In the genomic region with DNA sequence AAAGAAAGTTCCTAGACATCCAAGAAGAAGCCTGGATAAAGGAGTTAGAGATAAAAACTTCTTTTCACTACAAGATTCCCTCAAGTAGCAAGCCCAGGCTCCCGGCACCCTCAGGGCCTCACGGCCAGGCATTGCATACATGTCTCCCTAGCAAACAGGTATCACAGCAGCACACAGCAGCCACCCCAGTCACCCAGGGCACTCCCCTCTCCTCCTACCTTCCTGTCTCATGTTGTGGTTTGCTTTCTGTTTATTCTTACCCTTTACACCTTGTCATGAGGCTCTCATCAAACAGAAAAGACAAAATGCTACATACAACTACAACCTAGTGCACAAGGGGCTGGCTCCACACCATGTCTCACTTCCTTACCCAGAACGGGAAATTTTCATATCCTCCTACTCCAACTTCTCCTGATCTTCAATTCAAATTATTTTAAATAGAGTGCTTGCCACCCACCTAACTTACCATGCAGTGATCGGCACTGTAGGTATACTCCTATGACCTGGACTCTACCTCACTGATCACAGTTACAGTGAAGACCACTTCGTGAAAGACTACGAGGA, we compare ENCODE assay signal across 14 cellular contexts. TPM values are rescaled to one million over a fixed set of nuclear protein-coding genes. Genes with fewer than 3 reads are reported as not detected.
A peak's percentile ranks its signal among the peaks of the same experiment; 100 is the strongest.
DNase-seq lines count a peak whose midpoint lies in the region; ATAC-seq, FAIRE-seq and TF ChIP-seq lines count a peak whose summit lies in the region.
"Had no signal": no experiment of that assay in that cellular context is flagged by ENCODE, and none has a peak within 500 bp of the region (broad histone marks: within the 10 kb centered on the region; RNA-seq: fewer than 3 reads in every experiment).

No MANE protein-coding gene starts in this region.

- H3K27me3 ChIP-seq in small intestine (ENCODE audit: control insufficient read depth in 2 of 2, insufficient read depth in 2 of 2, low read length in 2 of 2) (no peaks in the 10 kb centered on the region), tibial nerve (no peaks in the 10 kb centered on the region)
- H3K27me3 ChIP-seq: MG63, testis had no signal

- H3K9me3 ChIP-seq in small intestine (ENCODE audit: control insufficient read depth, low read depth) (no peaks in the 10 kb centered on the region), tibial nerve (no peaks in the 10 kb centered on the region)
- H3K9me3 ChIP-seq: MG63, psoas muscle, testis had no signal

- H3K36me3 ChIP-seq in small intestine (ENCODE audit: control insufficient read depth in 2 of 2, insufficient read depth in 2 of 2, low read length in 2 of 2) (peaks cover 19 to 34% of the 10 kb centered on the region in 2 donors), tibial nerve (peaks cover 5 to 76% (median 7%) of the 10 kb centered on the region in 3 donors)

- WGBS in small intestine, 3 donors: 82 to 89% (median 89%) methylated on average over 6 of the region's 6 CpGs
- WGBS in tibial nerve, 2 donors: 88 to 90% methylated on average over 6 of the region's 6 CpGs

- peak; percentile 27 for DNase-seq in Jurkat, Clone E6-1 (ENCODE audit: low read depth, low spot score)
- peak; percentile 57 to 58 for DNase-seq in activated CD4-positive, alpha-beta T cell treated with anti-CD3 and anti-CD28 coated beads for 4 hours
- peak; percentile 47 for DNase-seq in activated naive CD4-positive, alpha-beta T cell treated with anti-CD3 and anti-CD28 coated beads, Interleukin-2, amount 50 U/mL, for 16 hours
- DNase-seq in small intestine (peak; percentile 16), mesenteric fat pad (ENCODE audit: low spot score) (no peak), tibial nerve (ENCODE audit: low spot score in 2 of 2) (no peak), Right ventricle myocardium superior (no peak)
- DNase-seq: MG63, midbrain, psoas muscle, testis had no signal

- intact Hi-C loops in Right ventricle myocardium superior (cut with DNase I): no loop called here

- H3K27ac ChIP-seq in small intestine (ENCODE audit: low read depth in 1 of 2, low read length in 1 of 2) (peak overlapping the region in 1 of 2 donors; percentile 53), tibial nerve (no peak overlapping the region)
- H3K27ac ChIP-seq: psoas muscle, testis had no signal

- H3K4me3 ChIP-seq in Jurkat, Clone E6-1 (ENCODE audit: low read length): no peak overlapping the region
- no peak overlapping the region for H3K4me3 ChIP-seq in small intestine (ENCODE audit: low read depth in 1 of 2, low read length in 2 of 2)
- no peak overlapping the region for H3K4me3 ChIP-seq in tibial nerve
- H3K4me3 ChIP-seq: MG63, psoas muscle, testis had no signal

- no peak for TF ChIP-seq EP300 in tibial nerve (IDR thresholded peaks at IDR 0.05)

- no peak for FAIRE-seq in small intestine (lab: Jason Lieb, UNC)
- FAIRE-seq: colon had no signal

- no peak for TF ChIP-seq POLR2A in tibial nerve (IDR thresholded peaks at IDR 0.05)

- TF ChIP-seq CTCF in tibial nerve (IDR thresholded peaks at IDR 0.05): no peak

- ATAC-seq in Right ventricle myocardium superior (ENCODE audit: poor library complexity) (no peak), GM18520 (IDR thresholded peaks at IDR 0.05; ENCODE audit: unreplicated experiment) (no peak)
- ATAC-seq: HCT116, psoas muscle had no signal

- H3K4me1 ChIP-seq in small intestine (ENCODE audit: control insufficient read depth in 2 of 2, insufficient read depth in 1 of 2, low read depth in 1 of 2, low read length in 1 of 2) (no peaks in the 10 kb centered on the region), tibial nerve (peaks cover 0 to 13% (median 3%) of the 10 kb centered on the region in 4 donors)

RNA-seq across cellular contexts. Expression of a gene that starts 42.7 kb away (rescaled TPM):
- polyA plus RNA-seq in Jurkat, Clone E6-1 (2012; ENCODE audit: insufficient read depth, insufficient read length): 101 TPM
- 10 to 100 TPM; 52.3 to 78.1 (median 61.0) TPM for polyA plus RNA-seq in small intestine
- total RNA-seq in mesenteric fat pad (127 TPM), tibial nerve (100 to 1,000 TPM; 105 to 166 (median 141) TPM), Right ventricle myocardium superior (25.2 TPM)

Comparison
In these comparisons a context has a peak if more than half of its experiments do, and no peak if none do; other contexts are left out.
1. DNase-seq: peak in Jurkat, Clone E6-1 (single experiment), activated CD4-positive, alpha-beta T cell treated with anti-CD3 and anti-CD28 coated beads for 4 hours (2 of 2), activated naive CD4-positive, alpha-beta T cell treated with anti-CD3 and anti-CD28 coated beads, Interleukin-2, amount 50 U/mL, for 16 hours (single experiment) and small intestine (single experiment); none in mesenteric fat pad (single experiment), tibial nerve (0 of 2) and Right ventricle myocardium superior (single experiment).